Comparison of ENCODE assay signal across 1 cellular context in the genomic region with DNA sequence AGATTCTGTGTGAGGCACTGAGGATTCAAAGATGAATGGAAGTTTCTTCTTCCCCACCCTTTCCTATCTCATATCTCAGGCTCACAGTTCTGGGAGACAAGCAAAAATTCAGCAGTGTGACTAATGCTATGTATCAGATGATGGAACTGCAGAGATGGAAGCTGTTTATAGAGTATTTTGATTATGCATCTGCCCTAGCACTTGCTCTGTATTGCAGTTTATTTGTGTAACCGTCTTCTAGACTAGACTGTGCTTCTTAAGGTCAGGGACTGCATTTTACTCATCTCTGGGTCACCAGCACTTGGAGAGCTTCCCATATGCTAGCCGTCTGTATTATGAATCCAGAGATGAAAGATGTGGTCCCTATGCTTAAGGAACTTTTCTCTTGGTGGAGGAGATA.
A peak's percentile ranks its signal among the peaks of the same experiment; 100 is the strongest.
TF ChIP-seq lines count a peak whose summit lies in the region.

No MANE protein-coding gene starts in this region.

TF ChIP-seq in IMR-90, 13 proteins besides CTCF, POLR2A, EP300 and RAD21 (continued from another document):
- TF ChIP-seq SMC3 (IDR thresholded peaks at IDR 0.05; ENCODE audit: low read depth, low read length) (no peak), MAFK (IDR thresholded peaks at IDR 0.05; ENCODE audit: low read depth, low read length) (0 out of 2 replicates have a peak, but pooled peaks have one; percentile 14), BHLHE40 (IDR thresholded peaks at IDR 0.05; ENCODE audit: low read depth, low read length) (peak; percentile 46; the same call in 1 of the 2 replicates), RFX5 (IDR thresholded peaks at IDR 0.05; ENCODE audit: low read depth, low read length) (no peak; the same call in 1 of the 2 replicates), RCOR1 (IDR thresholded peaks at IDR 0.05; ENCODE audit: insufficient replicate concordance, low read length) (peak; percentile 94), CEBPB (IDR thresholded peaks at IDR 0.05; ENCODE audit: low read depth, low read length) (peak; percentile 80)
